In the genomic region with DNA sequence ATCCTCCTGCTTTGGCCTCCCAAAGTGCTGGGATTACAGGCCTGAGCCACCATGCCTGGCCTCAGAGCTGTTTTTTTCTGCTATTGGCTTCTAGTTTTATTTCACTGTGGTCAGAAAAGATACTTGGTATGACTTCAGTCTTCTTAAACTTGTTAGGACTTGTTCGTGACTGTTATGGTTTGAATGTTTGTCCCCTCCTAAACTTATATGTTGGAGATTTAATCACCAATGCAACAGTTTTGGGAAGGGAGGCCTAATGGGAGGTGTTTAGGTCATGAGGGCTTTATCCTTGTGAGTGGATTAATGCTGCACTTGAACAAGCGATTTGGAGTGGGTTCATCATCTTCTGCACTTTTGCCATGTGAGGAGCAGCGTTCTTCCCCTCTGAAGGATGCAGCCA, we compare ENCODE assay signal across 18 cellular contexts.
"Had no signal": no experiment of that assay in that cellular context is flagged by ENCODE, and none has a peak within 500 bp of the region (broad histone marks: within the 10 kb centered on the region; RNA-seq: fewer than 3 reads in every experiment).

No MANE protein-coding gene starts in this region.

- DNase-seq: cortex of kidney; dorsolateral prefrontal cortex; effector CD8-positive, alpha-beta T cell; glutamatergic neuron; left lung; lower lobe of right lung; mesenchymal stem cell; midbrain; spleen; stimulated activated CD4-positive, alpha-beta T cell treated with anti-CD3 and anti-CD28 coated beads, Interleukin-15, amount 100 ng/mL, for 24 hours; stimulated activated CD4-positive, alpha-beta T cell treated with anti-CD3 and anti-CD28 coated beads, Interleukin-1b, Interleukin-23, amount 100 ng/mL, for 48 hours; stimulated activated CD4-positive, alpha-beta T cell treated with anti-CD3 and anti-CD28 coated beads, Interleukin-4, amount 100 ng/mL, for 24 hours; tibial artery; upper lobe of left lung; uterus had no signal

- H3K27me3 ChIP-seq: dorsolateral prefrontal cortex, esophagus muscularis mucosa, gastroesophageal sphincter, left lung, spleen, tibial artery, upper lobe of left lung, uterus had no signal

- H3K9me3 ChIP-seq: uterus had no signal

- H3K4me1 ChIP-seq: left lung, lower lobe of right lung, spleen, tibial artery, upper lobe of left lung, uterus had no signal

- H3K4me3 ChIP-seq: dorsolateral prefrontal cortex, esophagus muscularis mucosa, gastroesophageal sphincter, left lung, lower lobe of right lung, spleen, tibial artery, upper lobe of left lung, uterus had no signal

- H3K36me3 ChIP-seq: esophagus muscularis mucosa, gastroesophageal sphincter, left lung, lower lobe of right lung, spleen, tibial artery, upper lobe of left lung, uterus had no signal

- FAIRE-seq: keratinocyte had no signal
